In genomic region chr19:42459926-42460325, GRCh38 we compare ENCODE assay signal across 11 cellular contexts. TPM values are rescaled to one million over a fixed set of nuclear protein-coding genes. Genes with fewer than 3 reads are reported as not detected.
"Had no signal": no experiment of that assay in that cellular context is flagged by ENCODE, and none has a peak within 500 bp of the region (broad histone marks: within the 10 kb centered on the region; RNA-seq: fewer than 3 reads in every experiment).

No MANE protein-coding gene starts in this region.

- H3K4me3 Mint-ChIP-seq: H9, HFFc6 had no signal

- H3K27ac Mint-ChIP-seq: HFFc6 had no signal

- DNase-seq: GM23248, GOT3, H9, HFFc6, IMR-90, KG1 had no signal

- FAIRE-seq: H54, K562 had no signal

- H3K4me3 ChIP-seq: GM23248, K562 had no signal

- H3K9ac ChIP-seq: GM23248 had no signal

- H3K9me3 Mint-ChIP-seq: HFFc6 had no signal

- H3K27ac ChIP-seq: GM23248, HL-60 had no signal

- H2AFZ ChIP-seq: GM23248 had no signal

- ATAC-seq: HCT116, K562 had no signal

RNA-seq across cellular contexts. Expression of gene CXCL17, which starts 17.2 kb away (rescaled TPM):
- total RNA-seq: GM23248, H9, HFFc6, HT1080, IMR-90, K562 had no signal
- polyA plus RNA-seq: GM23248, IMR-90 had no signal

RNA-seq across cellular contexts. Expression of gene LIPE, which starts 32.7 kb away (rescaled TPM):
- total RNA-seq: HT1080 had no signal
- polyA plus RNA-seq: K562 had no signal
